8 cellular contexts compared by ENCODE assay signal in genomic region chr6:115896538-115897129, GRCh38.
DNase-seq lines count a peak whose midpoint lies in the region; TF ChIP-seq lines count a peak whose summit lies in the region.

No MANE protein-coding gene starts in this region.

- H3K56ac ChIP-seq in mesendoderm (ENCODE audit: low read length): no peak overlapping the region

- no peak overlapping the region for H4K5ac ChIP-seq in mesendoderm (ENCODE audit: low read length)

- POLR2A ChIA-PET in HEK293T (lab: Yijun Ruan, JAX): no interaction called here

- no peak overlapping the region for H3K9ac ChIP-seq in mesendoderm (ENCODE audit: low read length)

- no peak overlapping the region for H3K23ac ChIP-seq in mesendoderm (ENCODE audit: low read length)

- H2AK5ac ChIP-seq in mesendoderm (ENCODE audit: low read length): no peak overlapping the region

- peak; percentile 25 to 53 for DNase-seq in NCI-H526 (lab: John Stamatoyannopoulos, UW)
- no peak for DNase-seq in NCI-H526 treated with DMSO at 0.1 percent for 48 hours (lab: John Stamatoyannopoulos, UW)
- peak; percentile 56 for DNase-seq in HEK293T (ENCODE audit: extremely low spot score)
- DNase-seq in NCI-H2171 (lab: John Stamatoyannopoulos, UW): peak; percentile 25
- DNase-seq in cardiac fibroblast (ENCODE audit: low read depth in 2 of 2): peak; percentile 52 to 56
- DNase-seq in mesendoderm: peak; percentile 29
- no peak for DNase-seq in stimulated activated CD4-positive, alpha-beta T cell treated with anti-CD3 and anti-CD28 coated beads, Interleukin-12 subunit alpha, Interleukin-12 subunit beta, amount 100 ng/mL, for 4 hours
- DNase-seq in activated T-cell treated with anti-CD3 and anti-CD28 coated beads, Interleukin-2, amount 50 U/mL, for 1 hour: no peak

- no peaks in the 10 kb centered on the region for H3K36me3 ChIP-seq in mesendoderm (ENCODE audit: control insufficient read depth, insufficient read depth, low read length)

- no peaks in the 10 kb centered on the region for H3K79me1 ChIP-seq in mesendoderm (ENCODE audit: low read length)

- no peak overlapping the region for H2BK120ac ChIP-seq in mesendoderm (ENCODE audit: low read depth, low read length)

- no peak overlapping the region for H3K4me3 ChIP-seq in cardiac fibroblast (replicated peaks in 1 of 2; ENCODE audit: low read depth in 2 of 2, low read length in 2 of 2)
- H3K4me3 ChIP-seq in mesendoderm (ENCODE audit: low read length): no peak overlapping the region

- H2BK5ac ChIP-seq in mesendoderm (ENCODE audit: low read length): no peak overlapping the region

- TF ChIP-seq CTCF in cardiac fibroblast (IDR thresholded peaks at IDR 0.05; ENCODE audit: low read depth, low read length): peak; percentile 79

- no peak overlapping the region for H3K4me2 ChIP-seq in mesendoderm (ENCODE audit: low read length)

- H3K4me1 ChIP-seq in mesendoderm (ENCODE audit: control insufficient read depth, low read depth, low read length): no peaks in the 10 kb centered on the region

- CTCF ChIA-PET in HEK293T (lab: Yijun Ruan, JAX): interaction anchor here (0.7 to 1.0 kb wide), 3 partner anchors 13 to 120 kb away, joined by 3 to 5 read pairs (median 3); no protein-coding TSS in a partner anchor

- WGBS in mesendoderm (ENCODE audit: extremely low coverage, insufficient coverage, low lambda C conversion rate): no CpG with 5 or more reads among the region's 2 CpGs

- H4K8ac ChIP-seq in mesendoderm (ENCODE audit: low read depth, low read length): no peak overlapping the region

- no peaks in the 10 kb centered on the region for H3K79me2 ChIP-seq in mesendoderm (ENCODE audit: control insufficient read depth, insufficient read depth, low read length)

- no peaks in the 10 kb centered on the region for H3K27me3 ChIP-seq in mesendoderm (ENCODE audit: insufficient read depth, low read length, poor library complexity)

- no peak overlapping the region for H3K27ac ChIP-seq in mesendoderm (ENCODE audit: low read depth, low read length)

- no peak overlapping the region for H3K18ac ChIP-seq in mesendoderm (ENCODE audit: low read length)

- H2BK15ac ChIP-seq in mesendoderm (replicated peaks; ENCODE audit: low read depth): no peak overlapping the region

- no peak overlapping the region for H3K4ac ChIP-seq in mesendoderm (ENCODE audit: low read depth, low read length)

TF ChIP-seq in HEK293T, 16 proteins besides CTCF, POLR2A, EP300 and RAD21:
- TF ChIP-seq FOXA1 (IDR thresholded peaks at IDR 0.05): no peak
- no peak for TF ChIP-seq ARNT (IDR thresholded peaks at IDR 0.05)
- no peak for TF ChIP-seq NFRKB (IDR thresholded peaks at IDR 0.05)
- TF ChIP-seq PKNOX1 (IDR thresholded peaks at IDR 0.05): no peak
- TF ChIP-seq SP1 (IDR thresholded peaks at IDR 0.05): no peak
- TF ChIP-seq ZNF384 (IDR thresholded peaks at IDR 0.05): no peak
- no peak for TF ChIP-seq BHLHE40 (IDR thresholded peaks at IDR 0.05; ENCODE audit: borderline replicate concordance)
- no peak for TF ChIP-seq LEF1 (IDR thresholded peaks at IDR 0.05; ENCODE audit: borderline replicate concordance)
- no peak for TF ChIP-seq SUZ12 (IDR thresholded peaks at IDR 0.05)
- TF ChIP-seq HDGF (IDR thresholded peaks at IDR 0.05; ENCODE audit: borderline replicate concordance): no peak

Comparison
In these comparisons a context has a peak if more than half of its experiments do, and no peak if none do; other contexts are left out.
1. DNase-seq: peak in NCI-H526 (2 of 2), HEK293T (single experiment), NCI-H2171 (single experiment), cardiac fibroblast (2 of 2) and mesendoderm (single experiment); none in NCI-H526 treated with DMSO at 0.1 percent for 48 hours (single experiment), stimulated activated CD4-positive, alpha-beta T cell treated with anti-CD3 and anti-CD28 coated beads, Interleukin-12 subunit alpha, Interleukin-12 subunit beta, amount 100 ng/mL, for 4 hours (single experiment) and activated T-cell treated with anti-CD3 and anti-CD28 coated beads, Interleukin-2, amount 50 U/mL, for 1 hour (single experiment).